In genomic region chr17:12053552-12053951, GRCh38 we compare ENCODE assay signal across 1 cellular context.
A peak's percentile ranks its signal among the peaks of the same experiment; 100 is the strongest.
TF ChIP-seq lines count a peak whose summit lies in the region.

No MANE protein-coding gene starts in this region.

TF ChIP-seq in K562, 482 proteins besides CTCF, POLR2A, EP300 and RAD21:
- TF ChIP-seq GATA2 (CRISPR knock-in tag; IDR thresholded peaks at IDR 0.05) (no peak), SMARCE1 (IDR thresholded peaks at IDR 0.05) (peak; percentile 24; the same call in 1 of the 2 replicates), SMARCA4 (IDR thresholded peaks at IDR 0.05) (0 out of 2 replicates have a peak, but pooled peaks have one; percentile 28), CBFA2T3 (IDR thresholded peaks at IDR 0.05) (0 out of 2 replicates have a peak, but pooled peaks have one; percentile 31)
